25 cellular contexts compared by ENCODE assay signal in the genomic region with DNA sequence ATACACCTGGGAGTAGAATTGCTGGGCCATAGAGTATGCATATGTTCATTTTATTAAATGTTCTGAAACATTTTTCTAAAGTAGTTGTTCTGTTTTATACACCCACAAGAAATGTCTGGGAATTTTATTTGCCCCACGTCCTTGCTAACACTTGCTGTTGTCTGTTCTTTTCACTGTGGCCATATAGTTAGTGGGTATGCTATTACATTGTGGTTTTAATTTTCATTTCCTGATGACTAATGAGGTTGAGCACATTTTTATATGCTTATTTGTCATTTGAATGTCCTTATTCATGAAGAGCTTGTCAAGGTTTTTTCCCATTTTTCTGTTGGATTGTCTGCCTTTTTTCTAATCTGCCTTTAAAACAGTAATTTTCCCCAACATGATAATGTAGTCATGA. TPM values are rescaled to one million over a fixed set of nuclear protein-coding genes. Genes with fewer than 3 reads are reported as not detected.
"Had no signal": no experiment of that assay in that cellular context is flagged by ENCODE, and none has a peak within 500 bp of the region (broad histone marks: within the 10 kb centered on the region; RNA-seq: fewer than 3 reads in every experiment).

No MANE protein-coding gene starts in this region.

- H3K4me1 ChIP-seq: suprapubic skin, vagina had no signal

- H3K4me3 ChIP-seq: suprapubic skin, vagina had no signal

- H3K9me3 ChIP-seq: suprapubic skin, vagina had no signal

- H3K36me3 ChIP-seq: suprapubic skin, vagina had no signal

- ATAC-seq: activated T-helper 17 cell treated with anti-CD3 and anti-CD28 coated beads, Interleukin-2, amount 50 U/mL, for 72 hours; left lobe of liver had no signal

- DNase-seq: activated B cell treated with CpG ODN at 0.5 μM for 24 hours; activated CD4-positive, alpha-beta memory T cell treated with anti-CD3 and anti-CD28 coated beads for 36 hours; activated CD4-positive, alpha-beta T cell treated with anti-CD3 and anti-CD28 coated beads for 4 hours; activated naive CD4-positive, alpha-beta T cell; activated naive CD8-positive, alpha-beta T cell treated with anti-CD3 and anti-CD28 coated beads for 36 hours; activated T-cell treated with anti-CD3 and anti-CD28 coated beads for 4 hours; amniotic stem cell; hypothalamus; islet precursor cell; midbrain; retina; stimulated activated CD4-positive, alpha-beta T cell treated with anti-CD3 and anti-CD28 coated beads, Interleukin-12 subunit alpha, Interleukin-12 subunit beta, amount 100 ng/mL, for 4 hours; stimulated activated CD4-positive, alpha-beta T cell treated with anti-CD3 and anti-CD28 coated beads, Interleukin-1b, Interleukin-23, amount 100 ng/mL, for 48 hours; trophoblast cell had no signal

- H3K27ac ChIP-seq: epithelial cell of prostate, vagina had no signal

- FAIRE-seq: frontal cortex had no signal

- H3K27me3 ChIP-seq: suprapubic skin, vagina had no signal

RNA-seq across cellular contexts. Expression of a gene that starts 41.5 kb away (rescaled TPM):
- total RNA-seq: activated B cell treated with CpG ODN at 0.5 μM for 24 hours; activated CD4-positive, alpha-beta memory T cell treated with anti-CD3 and anti-CD28 coated beads for 36 hours; activated naive CD8-positive, alpha-beta T cell treated with anti-CD3 and anti-CD28 coated beads for 36 hours; cardiac septum; dermis microvascular lymphatic vessel endothelial cell; frontal cortex; lung microvascular endothelial cell; posterior vena cava had no signal
- polyA plus RNA-seq: fibroblast of lung had no signal
